Comparison of ENCODE assay signal across 29 cellular contexts in genomic region chr14:45742187-45742586, GRCh38.
DNase-seq lines count a peak whose midpoint lies in the region; ATAC-seq, FAIRE-seq and TF ChIP-seq lines count a peak whose summit lies in the region.
"Had no signal": no experiment of that assay in that cellular context is flagged by ENCODE, and none has a peak within 500 bp of the region (broad histone marks: within the 10 kb centered on the region; RNA-seq: fewer than 3 reads in every experiment).

No MANE protein-coding gene starts in this region.

- no peaks in the 10 kb centered on the region for H3K79me2 ChIP-seq in GM12878 (ENCODE audit: control insufficient read depth, insufficient read depth, low read length)

- no peak overlapping the region for H3K27ac ChIP-seq in GM12878 (ENCODE audit: control insufficient read depth, insufficient read depth)
- H3K27ac ChIP-seq: 22Rv1; A549; BLaER1; BLaER1 treated with 17β-estradiol and CSF1 and Interleukin-3, amounts not matched to agents 10 nM and 100 nM; C4-2B had no signal

- DNase-seq in GM12878 (ENCODE audit: low read depth, low spot score) (no peak), epidermal melanocyte (ENCODE audit: insufficient read length, low spot score) (no peak)
- DNase-seq: 8988T; ACHN; AML-193; BE2C; C1 segment of cervical spinal cord; Caco-2; Calu3; CD4-positive, alpha-beta memory T cell; CD4-positive, alpha-beta T cell; CD4-positive, CD25-positive, alpha-beta regulatory T cell; CD8-positive, alpha-beta memory T cell; CD8-positive, alpha-beta T cell; COR-L47; DMS 273 treated with DMSO at 0.1 percent for 48 hours; DMS153; DMS53; DMS79; DMS79 treated with DMSO at 0.1 percent for 48 hours; DND-41; EL had no signal

- TF ChIP-seq POLR2A in GM12878 (IDR thresholded peaks at IDR 0.05; ENCODE audit: low read depth, low read length) = no peak

- ATAC-seq in GM12878 = peak; percentile 43; the same call in 2 of the 3 replicates
- ATAC-seq: A549; CD8-positive, alpha-beta T cell had no signal

- H3K4me2 ChIP-seq in GM12878 (ENCODE audit: control insufficient read depth, insufficient read depth) = no peak overlapping the region
- H3K4me2 ChIP-seq: A549; BLaER1; BLaER1 treated with 17β-estradiol and CSF1 and Interleukin-3, amounts not matched to agents 10 nM and 100 nM had no signal

- no peak overlapping the region for H2AFZ ChIP-seq in GM12878 (ENCODE audit: control insufficient read depth, low read depth, low read length)

- H3K27me3 ChIP-seq in GM12878 (replicated peaks in 1 of 2; ENCODE audit: control insufficient read depth in 2 of 2, insufficient read depth in 2 of 2, low read length in 1 of 2) = no peaks in the 10 kb centered on the region
- H3K27me3 ChIP-seq: BE2C; BLaER1; BLaER1 treated with 17β-estradiol and CSF1 and Interleukin-3, amounts not matched to agents 10 nM and 100 nM had no signal

- H3K9me3 ChIP-seq in GM12878 (replicated peaks; ENCODE audit: control insufficient read depth, insufficient read depth, low read length) = no peaks in the 10 kb centered on the region
- H3K9me3 ChIP-seq: A549; BE2C; BLaER1; BLaER1 treated with 17β-estradiol and CSF1 and Interleukin-3, amounts not matched to agents 10 nM and 100 nM; Caco-2 had no signal

- TF ChIP-seq CTCF in GM12878 (IDR thresholded peaks at IDR 0.05 in 2 of 3, conservative IDR thresholded peaks at IDR 0.05 in 1 of 3; ENCODE audit: control insufficient read depth in 2 of 3, extremely low read depth in 1 of 3, insufficient read depth in 1 of 3, low read depth in 3 of 3, low read length in 3 of 3) = no peak

- RAD21 ChIA-PET in GM12878 (lab: Charles Lee; ENCODE audit: unreplicated experiment) = interaction anchor here (1.2 to 3.0 kb wide), 3 partner anchors 14 to 67 kb away, joined by 3 to 16 read pairs (median 4); no protein-coding TSS in a partner anchor

- FAIRE-seq in GM12878 (lab: Jason Lieb, UNC) = no peak
- FAIRE-seq: A204.1, A549, D721Med had no signal

- no peak for TF ChIP-seq RAD21 in GM12878 (IDR thresholded peaks at IDR 0.05; ENCODE audit: insufficient read depth, low read depth, low read length)

- TF ChIP-seq EP300 in GM12878 (IDR thresholded peaks at IDR 0.05; ENCODE audit: borderline replicate concordance in 1 of 2, control insufficient read depth in 1 of 2, low read depth in 2 of 2, low read length in 2 of 2) = no peak

- no peaks in the 10 kb centered on the region for H3K4me1 ChIP-seq in GM12878 (ENCODE audit: control insufficient read depth, insufficient read depth, low read length)
- H3K4me1 ChIP-seq: A549, BE2C, Caco-2 had no signal

- POLR2A ChIA-PET in GM12878 (lab: Charles Lee) = interaction anchor here (0.7 kb wide), 1 partner anchor 109 kb away, joined by 3 read pairs; no protein-coding TSS in a partner anchor

- no peak overlapping the region for H3K4me3 ChIP-seq in GM12878
- H3K4me3 ChIP-seq: A549; BLaER1; BLaER1 treated with 17β-estradiol and CSF1 and Interleukin-3, amounts not matched to agents 10 nM and 100 nM had no signal

- CTCF ChIA-PET in GM12878 (lab: Yijun Ruan, JAX) = interaction anchor here (0.7 to 1.9 kb wide), 5 partner anchors 11 to 453 kb away, joined by 3 to 6 read pairs (median 4); no protein-coding TSS in a partner anchor

- intact Hi-C loops in GM12878 (cut with micrococcal nuclease; ENCODE audit: unreplicated experiment) = no loop called here

- no TSS peak for BruUV-seq in GM12878 (replicated peaks; lab: Mats Ljungman, UMichigan)

- no peaks in the 10 kb centered on the region for H4K20me1 ChIP-seq in GM12878 (ENCODE audit: control insufficient read depth, insufficient read depth)
- H4K20me1 ChIP-seq: BLaER1; BLaER1 treated with 17β-estradiol and CSF1 and Interleukin-3, amounts not matched to agents 10 nM and 100 nM had no signal

- in situ Hi-C loops in GM12878 (cut with MboI) = no loop called here

- no peak overlapping the region for H3K9ac ChIP-seq in GM12878 (ENCODE audit: control insufficient read depth, insufficient read depth, low read length)
- H3K9ac ChIP-seq: BLaER1; BLaER1 treated with 17β-estradiol and CSF1 and Interleukin-3, amounts not matched to agents 10 nM and 100 nM had no signal

- H3K36me3 ChIP-seq in GM12878 (ENCODE audit: control insufficient read depth in 2 of 2, insufficient read depth in 2 of 2, low read length in 1 of 2) = no peaks in the 10 kb centered on the region
- H3K36me3 ChIP-seq: BE2C; BLaER1; BLaER1 treated with 17β-estradiol and CSF1 and Interleukin-3, amounts not matched to agents 10 nM and 100 nM had no signal

- SMC1A ChIA-PET in GM12878 (lab: Charles Lee; ENCODE audit: uncharacterized antibody, unreplicated experiment) = interaction anchor here (0.9 to 2.7 kb wide), 11 partner anchors 8 to 67 kb away, joined by 3 to 8 read pairs (median 4); no protein-coding TSS in a partner anchor

TF ChIP-seq in GM12878, 131 proteins besides CTCF, POLR2A, EP300 and RAD21 (continues in another document):
- TF ChIP-seq SPI1 (IDR thresholded peaks at IDR 0.05; ENCODE audit: borderline replicate concordance, insufficient read depth, low read depth, low read length) = no peak
- no peak for TF ChIP-seq CBX3 (IDR thresholded peaks at IDR 0.05; ENCODE audit: borderline replicate concordance, low read depth)
- no peak for TF ChIP-seq PAX8 (IDR thresholded peaks at IDR 0.05)
- TF ChIP-seq ZNF207 (IDR thresholded peaks at IDR 0.05; ENCODE audit: borderline replicate concordance) = no peak
- peak; percentile 80; the same call in 1 of the 2 replicates for TF ChIP-seq ZNF592 (IDR thresholded peaks at IDR 0.05)
- TF ChIP-seq ATF2 (IDR thresholded peaks at IDR 0.05; ENCODE audit: low read length) = no peak
- no peak for TF ChIP-seq TBL1XR1 (IDR thresholded peaks at IDR 0.05; ENCODE audit: low read depth, low read length)
- TF ChIP-seq RB1 (IDR thresholded peaks at IDR 0.05; ENCODE audit: borderline replicate concordance) = no peak
- TF ChIP-seq BACH1 (IDR thresholded peaks at IDR 0.05; ENCODE audit: borderline replicate concordance) = no peak
- no peak for TF ChIP-seq ETV6 (conservative IDR thresholded peaks at IDR 0.05 in 1 of 2, IDR thresholded peaks at IDR 0.05 in 1 of 2; ENCODE audit: borderline replicate concordance in 1 of 2, low read depth in 1 of 2)
- TF ChIP-seq GABPA (IDR thresholded peaks at IDR 0.05; ENCODE audit: low read depth) = no peak
- no peak for TF ChIP-seq RUNX3 (IDR thresholded peaks at IDR 0.05; ENCODE audit: low read length)
- no peak for TF ChIP-seq BCL3 (IDR thresholded peaks at IDR 0.05; ENCODE audit: borderline replicate concordance, insufficient read depth, low read depth, low read length, poor library complexity, severe bottlenecking)
- TF ChIP-seq MYC (IDR thresholded peaks at IDR 0.05; ENCODE audit: insufficient read depth, insufficient read length, insufficient replicate concordance, low read length, severe bottlenecking) = no peak
- TF ChIP-seq KDM1A (IDR thresholded peaks at IDR 0.05; ENCODE audit: borderline replicate concordance) = no peak
- TF ChIP-seq MTA3 (IDR thresholded peaks at IDR 0.05; ENCODE audit: borderline replicate concordance, low read length) = no peak
